In genomic region chr2:3282056-3282998, GRCh38 we compare ENCODE assay signal across 9 cellular contexts.
A peak's percentile ranks its signal among the peaks of the same experiment; 100 is the strongest.
DNase-seq lines count a peak whose midpoint lies in the region; ATAC-seq and TF ChIP-seq lines count a peak whose summit lies in the region.
"Had no signal": no experiment of that assay in that cellular context is flagged by ENCODE, and none has a peak within 500 bp of the region (broad histone marks: within the 10 kb centered on the region; RNA-seq: fewer than 3 reads in every experiment).

No MANE protein-coding gene starts in this region.

- ATAC-seq in HG03280 (IDR thresholded peaks at IDR 0.05; ENCODE audit: unreplicated experiment) (no peak), GM21737 (IDR thresholded peaks at IDR 0.05; ENCODE audit: unreplicated experiment) (no peak), GM21723 (IDR thresholded peaks at IDR 0.05; ENCODE audit: unreplicated experiment) (no peak)

- H3K4me1 Mint-ChIP-seq in CD4-positive, alpha-beta memory T cell, result peaks cover 0 to 23% (median under 1%) of the 10 kb centered on the region in 4 donors

- intact Hi-C loops in left ventricle myocardium inferior (cut with micrococcal nuclease), result no loop called here
- intact Hi-C loops in stomach (cut with DNase I; ENCODE audit: low total_unique reads), result no loop called here
- intact Hi-C loops in CD4-positive, alpha-beta memory T cell (cut with micrococcal nuclease), result no loop called here

- H3K27me3 Mint-ChIP-seq in CD4-positive, alpha-beta memory T cell, result no peaks in the 10 kb centered on the region

- CTCF ChIA-PET in SK-N-SH (lab: Yijun Ruan, JAX), result interaction anchor here (0.8 to 3.2 kb wide), 12 partner anchors 9 to 1055 kb away, joined by 3 to 18 read pairs (median 3); partner anchors contain the start of gene EIPR1
- CTCF ChIA-PET in CD4-positive, alpha-beta memory T cell (lab: Charles Lee; ENCODE audit: partially characterized antibody), result no interaction called here

- H3K27me3 ChIP-seq in SK-N-SH (ENCODE audit: insufficient read depth) (no peaks in the 10 kb centered on the region), left ventricle myocardium inferior (ENCODE audit: low read depth) (no peaks in the 10 kb centered on the region), stomach (no peaks in the 10 kb centered on the region)
- H3K27me3 ChIP-seq in CD4-positive, alpha-beta memory T cell (ENCODE audit: insufficient read depth, low read length), result no peaks in the 10 kb centered on the region
- H3K27me3 ChIP-seq: breast epithelium had no signal

- no peaks in the 10 kb centered on the region for H3K9me2 ChIP-seq in SK-N-SH

- peak overlapping the region; percentile 76 for H3K4me2 ChIP-seq in SK-N-SH

- no peak overlapping the region for H3K4me3 Mint-ChIP-seq in CD4-positive, alpha-beta memory T cell

- peaks cover 11% of the 10 kb centered on the region; the same call in 1 of the 2 replicates for H3K79me2 ChIP-seq in SK-N-SH (ENCODE audit: insufficient read depth)

- peaks cover 23% of the 10 kb centered on the region; the same call in 1 of the 2 replicates for H4K20me1 ChIP-seq in SK-N-SH (ENCODE audit: insufficient read depth)

- no peak overlapping the region for H2AFZ ChIP-seq in SK-N-SH (ENCODE audit: low read depth)

- 41% methylated on average over 33 of the region's 36 CpGs for WGBS in SK-N-SH (ENCODE audit: low lambda C conversion rate)
- 62 to 86% (median 79%) methylated on average over 29 to 36 of the region's 36 CpGs for WGBS in stomach, 5 donors

- POLR2A ChIA-PET in SK-N-SH (lab: Yijun Ruan, JAX), result interaction anchor here (0.8 to 2.3 kb wide), 10 partner anchors 9 to 1427 kb away, joined by 3 to 12 read pairs (median 4); partner anchors contain the start of gene EIPR1
- POLR2A ChIA-PET in CD4-positive, alpha-beta memory T cell (lab: Charles Lee; ENCODE audit: partially characterized antibody), result no interaction called here

- TF ChIP-seq CTCF in SK-N-SH (IDR thresholded peaks at IDR 0.05) (no peak), left ventricle myocardium inferior (IDR thresholded peaks at IDR 0.05; ENCODE audit: borderline replicate concordance) (no peak), stomach (IDR thresholded peaks at IDR 0.05) (no peak)

- peak; percentile 58 for TF ChIP-seq RAD21 in SK-N-SH (IDR thresholded peaks at IDR 0.05; ENCODE audit: low read length)

- peaks cover 0 to 4% (median under 1%) of the 10 kb centered on the region in 8 donors for H3K9me3 Mint-ChIP-seq in CD4-positive, alpha-beta memory T cell

- H3K27ac ChIP-seq in SK-N-SH (ENCODE audit: low read depth in 2 of 2, low read length in 1 of 2) (peak overlapping the region in 1 of 2 experiments; percentile 100; a peak in 2 of 4 replicates), left ventricle myocardium inferior (replicated peaks) (peak overlapping the region; percentile 64), stomach (no peak overlapping the region)
- no peak overlapping the region for H3K27ac ChIP-seq in CD4-positive, alpha-beta memory T cell (ENCODE audit: low read depth, low read length)
- H3K27ac ChIP-seq: breast epithelium had no signal

- H3K27ac Mint-ChIP-seq in CD4-positive, alpha-beta memory T cell, result no peak overlapping the region

- no peaks in the 10 kb centered on the region for H3K9me3 ChIP-seq in SK-N-SH
- no peaks in the 10 kb centered on the region for H3K9me3 ChIP-seq in left ventricle myocardium inferior (replicated peaks)
- no peaks in the 10 kb centered on the region for H3K9me3 ChIP-seq in stomach
- no peaks in the 10 kb centered on the region for H3K9me3 ChIP-seq in CD4-positive, alpha-beta memory T cell (ENCODE audit: control insufficient read depth in 1 of 2, low read length in 2 of 2)
- H3K9me3 ChIP-seq: breast epithelium had no signal

- H3K36me3 ChIP-seq in SK-N-SH (replicated peaks in 1 of 2; ENCODE audit: control insufficient read depth in 1 of 2, insufficient read depth in 2 of 2, low read length in 1 of 2) (peaks cover 0 to 4% of the 10 kb centered on the region in 2 experiments), left ventricle myocardium inferior (peaks cover 4% of the 10 kb centered on the region), stomach (peaks cover 0 to 18% (median 2%) of the 10 kb centered on the region in 4 donors)
- no peaks in the 10 kb centered on the region for H3K36me3 ChIP-seq in CD4-positive, alpha-beta memory T cell (ENCODE audit: insufficient read depth, low read length)
- H3K36me3 ChIP-seq: breast epithelium had no signal

- H3K36me3 Mint-ChIP-seq in CD4-positive, alpha-beta memory T cell, result peaks cover 21 to 32% of the 10 kb centered on the region in 2 donors

- TF ChIP-seq EP300 in SK-N-SH (IDR thresholded peaks at IDR 0.05; ENCODE audit: borderline replicate concordance in 1 of 2, low read depth in 1 of 2, low read length in 1 of 2) (peak in 1 of 2 experiments; percentile 78; a peak in 2 of 4 replicates), stomach (IDR thresholded peaks at IDR 0.05) (no peak)

- H3K4me3 ChIP-seq in SK-N-SH (ENCODE audit: low read depth in 2 of 2, low read length in 1 of 2) (peak overlapping the region; percentile 22 to 31; a peak in 2 of 4 replicates), left ventricle myocardium inferior (peak overlapping the region; percentile 46), stomach (no peak overlapping the region)
- H3K4me3 ChIP-seq in CD4-positive, alpha-beta memory T cell (ENCODE audit: low read length in 2 of 2), result no peak overlapping the region

- H3F3A ChIP-seq in SK-N-SH (replicated peaks; ENCODE audit: insufficient read depth), result peaks cover 5% of the 10 kb centered on the region

- H3K9ac ChIP-seq in SK-N-SH, result no peak overlapping the region

- H3K4me1 ChIP-seq in SK-N-SH (ENCODE audit: control insufficient read depth in 1 of 2, insufficient read depth in 2 of 2, low read depth in 1 of 2, low read length in 1 of 2), result peaks cover 12 to 82% of the 10 kb centered on the region in 2 experiments; a peak in 3 of 4 replicates
- peaks cover 10% of the 10 kb centered on the region for H3K4me1 ChIP-seq in left ventricle myocardium inferior
- H3K4me1 ChIP-seq in stomach, result peaks cover 0 to 6% (median 0%) of the 10 kb centered on the region in 4 donors
- H3K4me1 ChIP-seq in CD4-positive, alpha-beta memory T cell (ENCODE audit: insufficient read depth, low read length), result no peaks in the 10 kb centered on the region
- H3K4me1 ChIP-seq: breast epithelium had no signal

- DNase-seq in NCI-H128 (lab: John Stamatoyannopoulos, UW; ENCODE audit: unreplicated experiment) (peak; percentile 86), SK-N-SH (peak; percentile 99), left ventricle myocardium inferior (peak; percentile 48), stomach (peak; percentile 10)
- DNase-seq in CD4-positive, alpha-beta memory T cell, result no peak

- TF ChIP-seq POLR2A in stomach (IDR thresholded peaks at IDR 0.05), result no peak

TF ChIP-seq in SK-N-SH, 30 proteins besides CTCF, POLR2A, EP300 and RAD21:
- TF ChIP-seq CHD2 (IDR thresholded peaks at IDR 0.05; ENCODE audit: low read length, partially characterized antibody), result peak; percentile 91
- 0 out of 2 replicates have a peak, but pooled peaks have one; percentile 2 for TF ChIP-seq PBX3 (IDR thresholded peaks at IDR 0.05)
- TF ChIP-seq YY1 (IDR thresholded peaks at IDR 0.05; ENCODE audit: low read depth), result no peak
- peak; percentile 50; the same call in 1 of the 2 replicates for TF ChIP-seq NRF1 (IDR thresholded peaks at IDR 0.05; ENCODE audit: low read depth, low read length)
- no peak for TF ChIP-seq MEF2A (IDR thresholded peaks at IDR 0.05; ENCODE audit: borderline replicate concordance, low read depth)
- 0 out of 2 replicates have a peak, but pooled peaks have one; percentile 24 for TF ChIP-seq NFIC (IDR thresholded peaks at IDR 0.05; ENCODE audit: borderline replicate concordance)
- TF ChIP-seq SIN3A (IDR thresholded peaks at IDR 0.05; ENCODE audit: borderline replicate concordance, low read depth, low read length), result peak; percentile 64
- TF ChIP-seq MXI1 (IDR thresholded peaks at IDR 0.05; ENCODE audit: low read depth, low read length), result peak; percentile 98
- TF ChIP-seq SMC3 (IDR thresholded peaks at IDR 0.05; ENCODE audit: low read depth, low read length), result peak; percentile 38; the same call in 1 of the 2 replicates
- TF ChIP-seq TCF12 (IDR thresholded peaks at IDR 0.05), result peak; percentile 50
- peak; percentile 56; the same call in 1 of the 2 replicates for TF ChIP-seq RCOR1 (IDR thresholded peaks at IDR 0.05; ENCODE audit: low read length)
- TF ChIP-seq EZH2phosphoT487 (IDR thresholded peaks at IDR 0.05; ENCODE audit: borderline replicate concordance, low read depth), result no peak
TF ChIP-seq in SK-N-SH: peak in this region for 9.

Comparison
In these comparisons a context has a peak if more than half of its experiments do, and no peak if none do; other contexts are left out.
1. DNase-seq: peak in NCI-H128 (single experiment), SK-N-SH (single experiment), left ventricle myocardium inferior (single experiment) and stomach (single experiment); none in CD4-positive, alpha-beta memory T cell (0 of 5).
2. H3K4me3 ChIP-seq: peak in SK-N-SH (2 of 2) and left ventricle myocardium inferior (single experiment); none in stomach (0 of 4) and CD4-positive, alpha-beta memory T cell (0 of 2).